1 cellular context compared by ENCODE assay signal in the genomic region with DNA sequence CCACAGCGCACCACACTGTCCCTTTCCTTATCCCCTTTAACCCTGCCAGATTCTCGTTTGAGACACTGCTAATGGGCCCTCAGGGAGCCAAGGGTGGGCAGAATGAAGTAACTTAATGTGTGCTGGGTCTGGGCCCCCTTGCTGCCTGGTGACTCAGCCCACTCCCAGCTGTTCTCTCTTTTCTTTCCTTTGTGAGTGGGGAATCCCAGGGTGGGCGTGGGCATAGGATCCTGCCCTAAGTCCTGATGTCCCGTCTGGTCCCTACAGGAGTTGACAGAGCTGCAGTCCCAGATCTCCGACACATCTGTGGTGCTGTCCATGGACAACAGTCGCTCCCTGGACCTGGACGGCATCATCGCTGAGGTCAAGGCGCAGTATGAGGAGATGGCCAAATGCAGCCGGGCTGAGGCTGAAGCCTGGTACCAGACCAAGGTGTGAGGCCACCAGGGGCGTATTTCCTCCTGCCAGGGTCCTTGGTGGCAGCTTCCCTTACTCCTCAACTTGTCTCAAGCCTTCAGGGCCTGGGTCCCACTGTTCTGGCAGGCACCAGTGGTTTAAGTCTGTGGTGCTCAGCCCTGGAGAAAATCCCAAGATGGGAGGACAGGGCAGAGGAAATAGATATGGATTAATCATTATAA.
TF ChIP-seq lines count a peak whose summit lies in the region.

No MANE protein-coding gene starts in this region.

TF ChIP-seq in HepG2, 621 proteins besides CTCF, POLR2A, EP300 and RAD21:
- TF ChIP-seq ZNF558 (CRISPR knock-in tag; IDR thresholded peaks at IDR 0.05; ENCODE audit: borderline replicate concordance) (no peak), HOXA3 (CRISPR knock-in tag; IDR thresholded peaks at IDR 0.05) (no peak), ZSCAN21 (CRISPR knock-in tag; IDR thresholded peaks at IDR 0.05; ENCODE audit: borderline replicate concordance) (no peak)
- TF ChIP-seq, protein P1, sequence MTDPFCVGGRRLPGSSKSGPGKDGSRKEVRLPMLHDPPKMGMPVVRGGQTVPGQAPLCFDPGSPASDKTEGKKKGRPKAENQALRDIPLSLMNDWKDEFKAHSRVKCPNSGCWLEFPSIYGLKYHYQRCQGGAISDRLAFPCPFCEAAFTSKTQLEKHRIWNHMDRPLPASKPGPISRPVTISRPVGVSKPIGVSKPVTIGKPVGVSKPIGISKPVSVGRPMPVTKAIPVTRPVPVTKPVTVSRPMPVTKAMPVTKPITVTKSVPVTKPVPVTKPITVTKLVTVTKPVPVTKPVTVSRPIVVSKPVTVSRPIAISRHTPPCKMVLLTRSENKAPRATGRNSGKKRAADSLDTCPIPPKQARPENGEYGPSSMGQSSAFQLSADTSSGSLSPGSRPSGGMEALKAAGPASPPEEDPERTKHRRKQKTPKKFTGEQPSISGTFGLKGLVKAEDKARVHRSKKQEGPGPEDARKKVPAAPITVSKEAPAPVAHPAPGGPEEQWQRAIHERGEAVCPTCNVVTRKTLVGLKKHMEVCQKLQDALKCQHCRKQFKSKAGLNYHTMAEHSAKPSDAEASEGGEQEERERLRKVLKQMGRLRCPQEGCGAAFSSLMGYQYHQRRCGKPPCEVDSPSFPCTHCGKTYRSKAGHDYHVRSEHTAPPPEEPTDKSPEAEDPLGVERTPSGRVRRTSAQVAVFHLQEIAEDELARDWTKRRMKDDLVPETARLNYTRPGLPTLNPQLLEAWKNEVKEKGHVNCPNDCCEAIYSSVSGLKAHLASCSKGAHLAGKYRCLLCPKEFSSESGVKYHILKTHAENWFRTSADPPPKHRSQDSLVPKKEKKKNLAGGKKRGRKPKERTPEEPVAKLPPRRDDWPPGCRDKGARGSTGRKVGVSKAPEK (CRISPR knock-in tag; IDR thresholded peaks at IDR 0.05; ENCODE audit: borderline replicate concordance), result no peak
- TF ChIP-seq, protein P2, sequence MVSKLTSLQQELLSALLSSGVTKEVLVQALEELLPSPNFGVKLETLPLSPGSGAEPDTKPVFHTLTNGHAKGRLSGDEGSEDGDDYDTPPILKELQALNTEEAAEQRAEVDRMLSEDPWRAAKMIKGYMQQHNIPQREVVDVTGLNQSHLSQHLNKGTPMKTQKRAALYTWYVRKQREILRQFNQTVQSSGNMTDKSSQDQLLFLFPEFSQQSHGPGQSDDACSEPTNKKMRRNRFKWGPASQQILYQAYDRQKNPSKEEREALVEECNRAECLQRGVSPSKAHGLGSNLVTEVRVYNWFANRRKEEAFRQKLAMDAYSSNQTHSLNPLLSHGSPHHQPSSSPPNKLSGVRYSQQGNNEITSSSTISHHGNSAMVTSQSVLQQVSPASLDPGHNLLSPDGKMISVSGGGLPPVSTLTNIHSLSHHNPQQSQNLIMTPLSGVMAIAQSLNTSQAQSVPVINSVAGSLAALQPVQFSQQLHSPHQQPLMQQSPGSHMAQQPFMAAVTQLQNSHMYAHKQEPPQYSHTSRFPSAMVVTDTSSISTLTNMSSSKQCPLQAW (CRISPR knock-in tag; IDR thresholded peaks at IDR 0.05), result no peak
